Comparison of ENCODE assay signal across 8 cellular contexts in the genomic region with DNA sequence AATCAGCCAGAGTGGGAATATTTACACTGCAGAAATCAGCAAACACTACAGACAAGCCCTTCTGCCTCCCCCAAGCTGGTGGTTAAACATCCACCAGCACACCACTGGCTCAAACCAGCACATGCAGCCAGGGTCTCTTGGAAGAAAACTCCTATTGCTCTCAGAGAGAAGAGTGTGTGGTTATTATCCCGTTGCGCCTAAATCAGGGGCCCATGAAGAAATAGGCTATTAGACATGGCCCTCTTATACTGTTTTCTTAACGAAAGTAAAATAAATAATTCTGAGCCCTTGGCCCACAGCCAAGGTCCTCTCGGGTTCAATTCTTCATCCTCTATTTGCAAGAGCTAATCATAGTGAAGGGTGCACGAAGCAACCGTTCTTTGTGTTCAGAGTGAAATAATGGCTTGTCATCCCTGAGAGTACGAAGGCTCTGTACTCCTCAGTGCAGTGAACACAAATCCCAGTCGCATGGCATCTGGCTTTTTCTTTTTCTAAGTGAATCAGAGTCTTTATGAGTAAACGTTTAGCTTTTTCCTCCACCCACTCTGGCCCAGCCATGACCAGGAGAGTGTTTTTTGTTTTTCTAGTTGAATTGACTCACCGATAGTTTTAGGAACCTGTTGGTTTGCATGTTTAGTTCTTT. TPM values are rescaled to one million over a fixed set of nuclear protein-coding genes. Genes with fewer than 3 reads are reported as not detected.
DNase-seq lines count a peak whose midpoint lies in the region; ATAC-seq and TF ChIP-seq lines count a peak whose summit lies in the region.

No MANE protein-coding gene starts in this region.

- no peaks in the 10 kb centered on the region for H3K27me3 ChIP-seq in ACC112 (ENCODE audit: insufficient read depth, low read length)
- H3K27me3 ChIP-seq in right cardiac atrium (ENCODE audit: control insufficient read depth, insufficient read depth) = no peaks in the 10 kb centered on the region

- ATAC-seq in GM18858 (IDR thresholded peaks at IDR 0.05; ENCODE audit: unreplicated experiment) (peak; percentile 79), HG03066 (IDR thresholded peaks at IDR 0.05; ENCODE audit: low read depth, unreplicated experiment) (peak; percentile 76), right cardiac atrium (no peak)

- DNase-seq in NCI-H69 (lab: John Stamatoyannopoulos, UW) = peak; percentile 93
- DNase-seq in epithelial cell of proximal tubule (ENCODE audit: low read depth) = peak; percentile 75
- peak; percentile 52 for DNase-seq in stimulated activated CD8-positive, alpha-beta memory T cell treated with anti-CD3 and anti-CD28 coated beads, Interleukin-4, amount 100 ng/mL, for 48 hours
- no peak for DNase-seq in medulla oblongata (ENCODE audit: extremely low spot score)
- DNase-seq in right cardiac atrium = no peak

- H3K79me2 ChIP-seq in ACC112 (ENCODE audit: control insufficient read depth, insufficient read depth, low read length, unreplicated experiment) = no peaks in the 10 kb centered on the region

- intact Hi-C loops in right cardiac atrium (cut with DNase I) = no loop called here

- H2AFZ ChIP-seq in ACC112 (ENCODE audit: low read length, unreplicated experiment) = peak overlapping the region; percentile 16

- H3K4me3 ChIP-seq in ACC112 (ENCODE audit: low read depth, low read length) (peak overlapping the region; percentile 57), epithelial cell of proximal tubule (ENCODE audit: low read depth, low read length) (peak overlapping the region; percentile 42), right cardiac atrium (ENCODE audit: low read length) (no peak overlapping the region)

- H3K36me3 ChIP-seq in ACC112 (ENCODE audit: insufficient read depth, low read length) = no peaks in the 10 kb centered on the region

- H3K4me1 ChIP-seq in ACC112 (ENCODE audit: control insufficient read depth, insufficient read depth, low read length, unreplicated experiment) = peaks cover 5% of the 10 kb centered on the region
- H3K4me1 ChIP-seq in right cardiac atrium (ENCODE audit: control insufficient read depth, insufficient read depth, low read length) = no peaks in the 10 kb centered on the region

- H3K9me3 ChIP-seq in right cardiac atrium (ENCODE audit: control insufficient read depth, low read length) = no peaks in the 10 kb centered on the region

- WGBS in right cardiac atrium = 50% methylated on average over 10 of the region's 10 CpGs

- peak overlapping the region; percentile 8; the same call in 1 of the 2 replicates for H3K27ac ChIP-seq in ACC112 (ENCODE audit: low read depth, low read length)
- no peak overlapping the region for H3K27ac ChIP-seq in right cardiac atrium (ENCODE audit: low read length)

- no peak for TF ChIP-seq CTCF in epithelial cell of proximal tubule (conservative IDR thresholded peaks at IDR 0.05; ENCODE audit: low read depth, low read length)

RNA-seq across cellular contexts. Expression of gene RBM47, which starts 33.4 kb away (rescaled TPM):
- 33.1 and 42.9 TPM in 2 replicates for total RNA-seq in epithelial cell of proximal tubule
- 1 to 10 TPM; 3.4 to 8.2 (median 4.8) TPM for total RNA-seq in right cardiac atrium
- polyA plus RNA-seq in right cardiac atrium = 0.97 TPM

Comparison
In these comparisons a context has a peak if more than half of its experiments do, and no peak if none do; other contexts are left out.
1. ATAC-seq: peak in GM18858 (single experiment) and HG03066 (single experiment); none in right cardiac atrium (0 of 2).
2. DNase-seq: peak in NCI-H69 (single experiment), epithelial cell of proximal tubule (single experiment) and stimulated activated CD8-positive, alpha-beta memory T cell treated with anti-CD3 and anti-CD28 coated beads, Interleukin-4, amount 100 ng/mL, for 48 hours (single experiment); none in medulla oblongata (single experiment) and right cardiac atrium (0 of 3).